ENCODE assay signal across 20 cellular contexts in genomic region chr3:167723025-167723512, GRCh38. TPM values are rescaled to one million over a fixed set of nuclear protein-coding genes. Genes with fewer than 3 reads are reported as not detected.
DNase-seq lines count a peak whose midpoint lies in the region; ATAC-seq and TF ChIP-seq lines count a peak whose summit lies in the region.
"Had no signal": no experiment of that assay in that cellular context is flagged by ENCODE, and none has a peak within 500 bp of the region (broad histone marks: within the 10 kb centered on the region; RNA-seq: fewer than 3 reads in every experiment).

No MANE protein-coding gene starts in this region.

- POLR2A ChIA-PET in T-cell (lab: Charles Lee): no interaction called here

- H2AFZ ChIP-seq in GM23338 (no peak overlapping the region), neural progenitor cell (replicated peaks) (no peak overlapping the region)

- H3K9ac ChIP-seq in neural progenitor cell: peak overlapping the region; percentile 42

- H3K36me3 ChIP-seq in GM23338 (ENCODE audit: insufficient read depth) (peaks cover 18% of the 10 kb centered on the region), neural progenitor cell (peaks cover 15% of the 10 kb centered on the region)

- H3K4me3 ChIP-seq in GM23338: no peak overlapping the region
- no peak overlapping the region for H3K4me3 ChIP-seq in neural progenitor cell
- H3K4me3 ChIP-seq: SK-N-MC had no signal

- CTCF ChIA-PET in T-cell (lab: Charles Lee): interaction anchor here in 1 of 2 donors (0.6 to 1.3 kb wide), 2 partner anchors 19 to 38 kb away, joined by 3 read pairs; no protein-coding TSS in a partner anchor

- peak; percentile 89 for ATAC-seq in GM23338
- no peak for ATAC-seq in T-cell (replicated peaks in 1 of 4)
- ATAC-seq in GM18520 (IDR thresholded peaks at IDR 0.05; ENCODE audit: unreplicated experiment): no peak
- no peak for ATAC-seq in HG03469 (IDR thresholded peaks at IDR 0.05; ENCODE audit: unreplicated experiment)

- H3K27ac Mint-ChIP-seq in GM23338 (peak overlapping the region; percentile 54; the same call in 1 of the 2 replicates), T-cell (peak overlapping the region; percentile 28 to 41), endothelial cell (ENCODE audit: unreplicated experiment) (peak overlapping the region; percentile 82), neural progenitor cell (no peak overlapping the region)
- H3K27ac Mint-ChIP-seq: B cell had no signal

- no peaks in the 10 kb centered on the region for H3K9me3 ChIP-seq in neural progenitor cell (ENCODE audit: low read depth)

- H3K79me2 ChIP-seq in GM23338 (replicated peaks; ENCODE audit: insufficient read depth) (peaks cover 98% of the 10 kb centered on the region), neural progenitor cell (ENCODE audit: low read depth) (peaks cover 86% of the 10 kb centered on the region)

- H3K4me1 ChIP-seq in GM23338 (ENCODE audit: insufficient read depth): peaks cover 33% of the 10 kb centered on the region
- peaks cover 18% of the 10 kb centered on the region for H3K4me1 ChIP-seq in neural progenitor cell

- H3F3A ChIP-seq in GM23338 (replicated peaks; ENCODE audit: low read depth) (no peaks in the 10 kb centered on the region), neural progenitor cell (ENCODE audit: low read depth) (no peaks in the 10 kb centered on the region)

- H4K20me1 ChIP-seq in GM23338 (replicated peaks; ENCODE audit: insufficient read depth) (peaks cover 38% of the 10 kb centered on the region), neural progenitor cell (ENCODE audit: low read depth) (peaks cover 54% of the 10 kb centered on the region)

- DNase-seq in GM23338 (ENCODE audit: low spot score): peak; percentile 32
- no peak for DNase-seq in T-cell
- no peak for DNase-seq in endothelial cell (ENCODE audit: low spot score)
- no peak for DNase-seq in neural progenitor cell (ENCODE audit: low spot score)
- DNase-seq in NCI-H2171 (lab: John Stamatoyannopoulos, UW): no peak
- DNase-seq: DMS79, GOT3, MM.1S, NCI-H1048, NCI-H1417 treated with DMSO at 0.1 percent for 48 hours, NCI-H187 treated with DMSO at 0.1 percent for 48 hours, NCI-H2107, NCI-H748 treated with DMSO at 0.1 percent for 48 hours, SHP77 treated with DMSO at 0.1 percent for 48 hours had no signal

- H3K27ac ChIP-seq in GM23338 (ENCODE audit: low read depth) (0 out of 2 replicates have a peak overlapping the region, but pooled peaks have one; percentile 12), neural progenitor cell (peak overlapping the region; percentile 21)
- H3K27ac ChIP-seq: RWPE1, SK-N-MC had no signal

- H3K9me2 ChIP-seq in GM23338 (ENCODE audit: insufficient read depth): no peaks in the 10 kb centered on the region

- H3K4me3 Mint-ChIP-seq in GM23338: peak overlapping the region; percentile 26; the same call in 1 of the 3 replicates
- H3K4me3 Mint-ChIP-seq in T-cell: no peak overlapping the region
- H3K4me3 Mint-ChIP-seq in endothelial cell (ENCODE audit: unreplicated experiment): no peak overlapping the region
- H3K4me3 Mint-ChIP-seq in neural progenitor cell: no peak overlapping the region
- H3K4me3 Mint-ChIP-seq: B cell, CD14-positive monocyte had no signal

- H3K36me3 Mint-ChIP-seq in GM23338 (ENCODE audit: low read depth) (peaks cover 35% of the 10 kb centered on the region), T-cell (peaks cover 40% of the 10 kb centered on the region), endothelial cell (ENCODE audit: low read depth, unreplicated experiment) (peaks cover 9% of the 10 kb centered on the region), neural progenitor cell (peaks cover 23% of the 10 kb centered on the region)

- TF ChIP-seq CTCF in GM23338 (conservative IDR thresholded peaks at IDR 0.05; ENCODE audit: low read depth in 2 of 2): no peak
- no peak for TF ChIP-seq CTCF in endothelial cell (IDR thresholded peaks at IDR 0.05; ENCODE audit: unreplicated experiment)
- TF ChIP-seq CTCF in neural progenitor cell (IDR thresholded peaks at IDR 0.05): no peak

- H3K27me3 ChIP-seq in GM23338 (ENCODE audit: insufficient read depth) (no peaks in the 10 kb centered on the region), neural progenitor cell (no peaks in the 10 kb centered on the region)

- H3K4me2 ChIP-seq in GM23338 (0 out of 2 replicates have a peak overlapping the region, but pooled peaks have one; percentile 41), neural progenitor cell (no peak overlapping the region)

- H3K4me1 Mint-ChIP-seq in GM23338 (peaks cover 53% of the 10 kb centered on the region), T-cell (peaks cover 61 to 75% (median 72%) of the 10 kb centered on the region in 3 donors), endothelial cell (ENCODE audit: unreplicated experiment) (peaks cover 38% of the 10 kb centered on the region), neural progenitor cell (peaks cover 10% of the 10 kb centered on the region)

- H3K27me3 Mint-ChIP-seq in GM23338 (ENCODE audit: insufficient read depth, low read depth, poor library complexity): no peaks in the 10 kb centered on the region
- H3K27me3 Mint-ChIP-seq in T-cell: no peaks in the 10 kb centered on the region
- H3K27me3 Mint-ChIP-seq in endothelial cell (ENCODE audit: unreplicated experiment): peaks cover 2% of the 10 kb centered on the region
- H3K27me3 Mint-ChIP-seq in neural progenitor cell (ENCODE audit: insufficient read depth, low read depth): no peaks in the 10 kb centered on the region
- H3K27me3 Mint-ChIP-seq: B cell had no signal

- H3K9me3 Mint-ChIP-seq in GM23338 (peaks cover 7% of the 10 kb centered on the region; the same call in 2 of the 3 replicates), T-cell (no peaks in the 10 kb centered on the region), endothelial cell (ENCODE audit: unreplicated experiment) (no peaks in the 10 kb centered on the region), neural progenitor cell (no peaks in the 10 kb centered on the region)

TF ChIP-seq in GM23338, 12 proteins besides CTCF, POLR2A, EP300 and RAD21 (continues in another document):
- TF ChIP-seq REST (IDR thresholded peaks at IDR 0.05; ENCODE audit: unreplicated experiment) (no peak), STAT1 (IDR thresholded peaks at IDR 0.05; ENCODE audit: unreplicated experiment) (no peak), NANOG (IDR thresholded peaks at IDR 0.05; ENCODE audit: borderline replicate concordance) (no peak), EZH2phosphoT487 (IDR thresholded peaks at IDR 0.05; ENCODE audit: unreplicated experiment) (no peak), EZH2 (IDR thresholded peaks at IDR 0.05; ENCODE audit: low read depth, unreplicated experiment) (no peak)

RNA-seq across cellular contexts. Expression of gene PDCD10, which starts 11.6 kb away (rescaled TPM):
- 95.2 and 108 TPM in 2 replicates for total RNA-seq in GM23338 (2014; rRNA removed; shearing (Covaris generic))
- polyA plus RNA-seq in GM23338 (2016; fragmentation: Nextera tagmentation; extraction: Ambion mirVana): 99.8 and 125 TPM in 2 replicates
- total RNA-seq in T-cell: 10 to 100 TPM; 40.2 to 46.7 (median 40.8) TPM
- 74.6 TPM for total RNA-seq in endothelial cell (ENCODE audit: unreplicated experiment)
- 63.9 and 117 TPM in 2 replicates for total RNA-seq in neural progenitor cell (ENCODE audit: low replicate concordance)

RNA-seq across cellular contexts. Expression of gene SERPINI1, which starts 12.5 kb away (rescaled TPM):
- total RNA-seq in GM23338 (2014; rRNA removed; shearing (Covaris generic)): 9.2 and 13.5 TPM in 2 replicates
- polyA plus RNA-seq in GM23338 (2016; fragmentation: Nextera tagmentation; extraction: Ambion mirVana): 26.6 and 32.1 TPM in 2 replicates
- total RNA-seq in T-cell (1 to 10 TPM; 2.8 to 4.1 (median 3.0) TPM), endothelial cell (ENCODE audit: unreplicated experiment) (15.5 TPM), neural progenitor cell (ENCODE audit: low replicate concordance) (8.9 and 9.0 TPM in 2 replicates)
